In the genomic region with DNA sequence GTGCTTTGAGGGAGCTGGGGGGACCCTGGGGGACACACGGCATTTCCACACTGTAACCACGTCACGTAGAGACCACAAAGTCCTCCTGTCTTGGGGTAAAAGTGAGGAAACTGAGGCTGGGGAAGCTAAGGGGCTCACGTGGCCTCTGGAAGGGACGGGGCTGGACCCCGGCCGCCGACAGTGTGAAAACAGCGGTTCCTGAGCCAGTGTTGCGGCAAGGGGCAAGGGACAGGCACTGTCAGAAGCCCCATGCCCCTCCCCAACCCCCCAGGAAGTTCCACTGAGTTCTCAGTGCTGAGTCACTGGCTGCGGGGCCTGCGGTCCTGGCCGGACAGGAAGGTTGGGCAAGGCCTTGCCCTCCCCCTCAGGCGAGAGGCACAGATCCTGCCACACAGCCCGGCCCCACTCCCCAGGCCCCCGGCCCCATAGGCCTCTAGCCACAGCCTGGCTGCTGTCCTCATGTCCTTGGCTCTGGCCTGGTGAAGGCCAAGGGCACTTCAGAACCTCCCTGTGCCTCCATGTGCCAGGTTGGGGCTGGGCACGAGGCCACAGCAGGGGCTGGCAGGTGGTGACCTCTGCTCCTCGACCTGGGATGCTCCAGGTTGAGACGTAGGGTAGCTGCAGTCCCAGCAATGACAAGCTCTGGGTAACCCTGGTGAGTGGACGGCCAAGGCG, we compare ENCODE assay signal across 9 cellular contexts. TPM values are rescaled to one million over a fixed set of nuclear protein-coding genes. Genes with fewer than 3 reads are reported as not detected.
DNase-seq lines count a peak whose midpoint lies in the region; ATAC-seq, FAIRE-seq and TF ChIP-seq lines count a peak whose summit lies in the region.
"Had no signal": no experiment of that assay in that cellular context is flagged by ENCODE, and none has a peak within 500 bp of the region (broad histone marks: within the 10 kb centered on the region; RNA-seq: fewer than 3 reads in every experiment).

No MANE protein-coding gene starts in this region.

- TF ChIP-seq CTCF in BE2C (IDR thresholded peaks at IDR 0.05; ENCODE audit: low read depth, low read length): no peak

- no peak overlapping the region for H3K4me3 Mint-ChIP-seq in naive thymus-derived CD4-positive, alpha-beta T cell

- H3K4me3 ChIP-seq in BE2C (ENCODE audit: low read depth, low read length): no peak overlapping the region
- no peak overlapping the region for H3K4me3 ChIP-seq in naive thymus-derived CD4-positive, alpha-beta T cell (ENCODE audit: low read length)

- H3K27me3 Mint-ChIP-seq in naive thymus-derived CD4-positive, alpha-beta T cell: peaks cover 0 to 2% (median 0%) of the 10 kb centered on the region in 5 donors

- no peak overlapping the region for H3K27ac ChIP-seq in naive thymus-derived CD4-positive, alpha-beta T cell (ENCODE audit: low read depth, low read length)

- no peaks in the 10 kb centered on the region for H3K9me3 ChIP-seq in BE2C
- H3K9me3 ChIP-seq in naive thymus-derived CD4-positive, alpha-beta T cell (ENCODE audit: control insufficient read depth in 2 of 3, low read length in 3 of 3): no peaks in the 10 kb centered on the region

- no peaks in the 10 kb centered on the region for H3K27me3 ChIP-seq in BE2C
- no peaks in the 10 kb centered on the region for H3K27me3 ChIP-seq in naive thymus-derived CD4-positive, alpha-beta T cell (ENCODE audit: control insufficient read depth in 2 of 2, insufficient read depth in 2 of 2, low read length in 2 of 2)

- H3K27ac Mint-ChIP-seq in naive thymus-derived CD4-positive, alpha-beta T cell: no peak overlapping the region

- peak; percentile 19 for DNase-seq in BE2C
- DNase-seq in NOMO-1 treated with dmso at 0.1 percent for 144 hours (lab: John Stamatoyannopoulos, UW; ENCODE audit: unreplicated experiment): peak; percentile 39
- peak; percentile 87 for DNase-seq in dermis blood vessel endothelial cell
- DNase-seq in naive thymus-derived CD4-positive, alpha-beta T cell: no peak
- no peak for DNase-seq in HEK293T (ENCODE audit: extremely low spot score)
- no peak for DNase-seq in urothelium cell line (ENCODE audit: low spot score)
- DNase-seq in NCI-H1092 treated with DMSO at 0.1 percent for 48 hours (lab: John Stamatoyannopoulos, UW): no peak
- DNase-seq: activated CD4-positive, alpha-beta T cell treated with anti-CD3 and anti-CD28 coated beads for 48 hours had no signal

- peak; percentile 55 for ATAC-seq in naive thymus-derived CD4-positive, alpha-beta T cell
- no peak for ATAC-seq in GM18907 (IDR thresholded peaks at IDR 0.05; ENCODE audit: unreplicated experiment)

- POLR2A ChIA-PET in naive thymus-derived CD4-positive, alpha-beta T cell (lab: Charles Lee): no interaction called here
- POLR2A ChIA-PET in HEK293T (lab: Yijun Ruan, JAX): no interaction called here

- no peaks in the 10 kb centered on the region for H3K36me3 Mint-ChIP-seq in naive thymus-derived CD4-positive, alpha-beta T cell

- H3K9me3 Mint-ChIP-seq in naive thymus-derived CD4-positive, alpha-beta T cell: no peaks in the 10 kb centered on the region

- peaks cover 13% of the 10 kb centered on the region for H3K4me1 ChIP-seq in BE2C
- peaks cover 18 to 22% of the 10 kb centered on the region in 2 donors for H3K4me1 ChIP-seq in naive thymus-derived CD4-positive, alpha-beta T cell (ENCODE audit: control insufficient read depth in 2 of 2, insufficient read depth in 2 of 2, low read length in 2 of 2)

- CTCF ChIA-PET in naive thymus-derived CD4-positive, alpha-beta T cell (lab: Charles Lee): no interaction called here
- CTCF ChIA-PET in HEK293T (lab: Yijun Ruan, JAX): no interaction called here

- no peaks in the 10 kb centered on the region for H3K36me3 ChIP-seq in BE2C
- no peaks in the 10 kb centered on the region for H3K36me3 ChIP-seq in naive thymus-derived CD4-positive, alpha-beta T cell (ENCODE audit: control insufficient read depth in 2 of 3, insufficient read depth in 3 of 3, low read length in 3 of 3)

- H3K4me1 Mint-ChIP-seq in naive thymus-derived CD4-positive, alpha-beta T cell: peaks cover 4 to 26% (median 20%) of the 10 kb centered on the region in 7 donors

- intact Hi-C loops in naive thymus-derived CD4-positive, alpha-beta T cell (cut with micrococcal nuclease): loop anchor here in 1 of 2 donors (10.0 kb wide), 1 partner anchor 93 kb away; no protein-coding TSS in a partner anchor

- FAIRE-seq in urothelium cell line (lab: Jason Lieb, UNC): no peak

TF ChIP-seq in HEK293T, 16 proteins besides CTCF, POLR2A, EP300 and RAD21:
- TF ChIP-seq, protein P1, sequence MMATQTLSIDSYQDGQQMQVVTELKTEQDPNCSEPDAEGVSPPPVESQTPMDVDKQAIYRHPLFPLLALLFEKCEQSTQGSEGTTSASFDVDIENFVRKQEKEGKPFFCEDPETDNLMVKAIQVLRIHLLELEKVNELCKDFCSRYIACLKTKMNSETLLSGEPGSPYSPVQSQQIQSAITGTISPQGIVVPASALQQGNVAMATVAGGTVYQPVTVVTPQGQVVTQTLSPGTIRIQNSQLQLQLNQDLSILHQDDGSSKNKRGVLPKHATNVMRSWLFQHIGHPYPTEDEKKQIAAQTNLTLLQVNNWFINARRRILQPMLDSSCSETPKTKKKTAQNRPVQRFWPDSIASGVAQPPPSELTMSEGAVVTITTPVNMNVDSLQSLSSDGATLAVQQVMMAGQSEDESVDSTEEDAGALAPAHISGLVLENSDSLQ (IDR thresholded peaks at IDR 0.05): no peak
- TF ChIP-seq ZNF384 (IDR thresholded peaks at IDR 0.05) (no peak), L3MBTL2 (conservative IDR thresholded peaks at IDR 0.05) (no peak), CTBP1 (IDR thresholded peaks at IDR 0.05; ENCODE audit: borderline replicate concordance) (no peak), SP1 (IDR thresholded peaks at IDR 0.05) (no peak), SUZ12 (IDR thresholded peaks at IDR 0.05) (no peak), LEF1 (IDR thresholded peaks at IDR 0.05; ENCODE audit: borderline replicate concordance) (no peak), ARNT (IDR thresholded peaks at IDR 0.05) (no peak), TARDBP (IDR thresholded peaks at IDR 0.05) (no peak), FOXA1 (IDR thresholded peaks at IDR 0.05) (no peak), HDGF (IDR thresholded peaks at IDR 0.05; ENCODE audit: borderline replicate concordance) (no peak), FOXM1 (IDR thresholded peaks at IDR 0.05; ENCODE audit: borderline replicate concordance) (no peak), ELF4 (IDR thresholded peaks at IDR 0.05) (no peak)

RNA-seq across cellular contexts. Expression of gene CCDC57, which starts 5.0 kb away (rescaled TPM):
- polyA plus RNA-seq in BE2C (2012; ENCODE audit: insufficient read depth, insufficient read length, low read depth): 51.0 TPM
- 5.4 and 9.4 TPM in 2 replicates for total RNA-seq in dermis blood vessel endothelial cell
- total RNA-seq in naive thymus-derived CD4-positive, alpha-beta T cell: 100 to 1,000 TPM in 2 of 5 experiments, 10 to 100 TPM in 3; 75.7 to 127 (median 95.0) TPM
- polyA plus RNA-seq in naive thymus-derived CD4-positive, alpha-beta T cell: 10 to 100 TPM; 32.1 to 36.8 TPM

RNA-seq across cellular contexts. Expression of gene SLC16A3, which starts 11.2 kb away (rescaled TPM):
- 1.7 TPM for polyA plus RNA-seq in BE2C (2012; ENCODE audit: insufficient read depth, insufficient read length, low read depth)
- 99.4 and 121 TPM in 2 replicates for total RNA-seq in dermis blood vessel endothelial cell
- total RNA-seq in naive thymus-derived CD4-positive, alpha-beta T cell: 100 to 1,000 TPM in 2 of 5 experiments, 10 to 100 TPM in 3; 14.6 to 264 (median 67.0) TPM
- 1 to 10 TPM; 1.4 to 1.9 TPM for polyA plus RNA-seq in naive thymus-derived CD4-positive, alpha-beta T cell

RNA-seq across cellular contexts. Expression of gene CSNK1D, which starts 55.8 kb away (rescaled TPM):
- polyA plus RNA-seq in BE2C (2012; ENCODE audit: insufficient read depth, insufficient read length, low read depth): 264 TPM
- total RNA-seq in dermis blood vessel endothelial cell: 39.3 and 69.2 TPM in 2 replicates
- 100 to 1,000 TPM; 144 to 249 (median 176) TPM for total RNA-seq in naive thymus-derived CD4-positive, alpha-beta T cell
- polyA plus RNA-seq in naive thymus-derived CD4-positive, alpha-beta T cell: 10 to 100 TPM; 46.1 to 81.3 TPM

Comparison
In these comparisons a context has a peak if more than half of its experiments do, and no peak if none do; other contexts are left out.
1. DNase-seq: peak in BE2C (single experiment), NOMO-1 treated with dmso at 0.1 percent for 144 hours (single experiment) and dermis blood vessel endothelial cell (single experiment); none in naive thymus-derived CD4-positive, alpha-beta T cell (0 of 9), HEK293T (single experiment), urothelium cell line (single experiment) and NCI-H1092 treated with DMSO at 0.1 percent for 48 hours (single experiment).